1 cellular context compared by ENCODE assay signal in the genomic region with DNA sequence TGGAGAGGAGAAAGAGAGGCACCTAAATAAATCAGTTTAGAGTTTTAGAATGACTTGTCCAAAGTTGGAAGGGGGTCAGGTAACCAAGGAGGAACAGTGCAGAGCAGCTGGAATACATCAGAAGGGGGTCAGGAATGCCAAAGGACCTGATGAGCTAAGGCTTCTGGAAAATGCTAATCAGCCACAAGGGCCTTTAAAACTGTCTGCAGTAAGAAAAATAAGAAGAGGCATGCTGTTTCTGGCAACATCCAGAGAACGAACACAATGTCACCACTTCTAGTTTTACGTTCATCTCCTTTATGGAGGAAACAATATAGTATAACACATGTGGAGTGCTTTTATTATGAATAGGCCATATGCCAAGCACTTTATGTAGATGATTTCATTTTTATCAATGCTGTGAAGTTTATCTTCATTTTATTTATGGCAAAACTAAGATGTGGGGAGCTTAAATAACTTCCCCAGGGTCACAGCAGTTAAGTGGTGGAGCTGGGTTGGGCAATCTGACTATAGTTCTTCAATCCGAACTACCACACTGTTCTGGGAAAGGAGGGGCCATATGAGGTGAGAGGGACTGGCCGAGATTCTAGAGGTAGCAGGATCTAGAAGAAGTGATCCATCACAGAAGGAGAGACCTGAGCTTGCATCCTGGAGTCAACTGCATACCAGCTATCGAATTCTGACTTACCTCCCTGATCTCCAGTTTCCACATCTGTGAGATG.
TF ChIP-seq lines count a peak whose summit lies in the region.

No MANE protein-coding gene starts in this region.

TF ChIP-seq in SK-N-SH treated with all-trans-retinoic acid at 6 μM for 48 hours, 23 proteins besides CTCF, POLR2A, EP300 and RAD21 (continued from another document):
- TF ChIP-seq ARNTL (CRISPR knock-in tag; IDR thresholded peaks at IDR 0.05; ENCODE audit: borderline replicate concordance, low read depth) (no peak), ZNF8 (CRISPR knock-in tag; IDR thresholded peaks at IDR 0.05) (no peak), ZNF70 (CRISPR knock-in tag; IDR thresholded peaks at IDR 0.05) (no peak), ZC3H10 (CRISPR knock-in tag; IDR thresholded peaks at IDR 0.05) (no peak), CSDC2 (CRISPR knock-in tag; IDR thresholded peaks at IDR 0.05) (no peak), GLIS3 (CRISPR knock-in tag; IDR thresholded peaks at IDR 0.05) (no peak), ESRRG (CRISPR knock-in tag; IDR thresholded peaks at IDR 0.05) (no peak), ZFP3 (CRISPR knock-in tag; IDR thresholded peaks at IDR 0.05) (no peak), BACH2 (CRISPR knock-in tag; IDR thresholded peaks at IDR 0.05; ENCODE audit: borderline replicate concordance) (no peak)
- TF ChIP-seq, protein P1, sequence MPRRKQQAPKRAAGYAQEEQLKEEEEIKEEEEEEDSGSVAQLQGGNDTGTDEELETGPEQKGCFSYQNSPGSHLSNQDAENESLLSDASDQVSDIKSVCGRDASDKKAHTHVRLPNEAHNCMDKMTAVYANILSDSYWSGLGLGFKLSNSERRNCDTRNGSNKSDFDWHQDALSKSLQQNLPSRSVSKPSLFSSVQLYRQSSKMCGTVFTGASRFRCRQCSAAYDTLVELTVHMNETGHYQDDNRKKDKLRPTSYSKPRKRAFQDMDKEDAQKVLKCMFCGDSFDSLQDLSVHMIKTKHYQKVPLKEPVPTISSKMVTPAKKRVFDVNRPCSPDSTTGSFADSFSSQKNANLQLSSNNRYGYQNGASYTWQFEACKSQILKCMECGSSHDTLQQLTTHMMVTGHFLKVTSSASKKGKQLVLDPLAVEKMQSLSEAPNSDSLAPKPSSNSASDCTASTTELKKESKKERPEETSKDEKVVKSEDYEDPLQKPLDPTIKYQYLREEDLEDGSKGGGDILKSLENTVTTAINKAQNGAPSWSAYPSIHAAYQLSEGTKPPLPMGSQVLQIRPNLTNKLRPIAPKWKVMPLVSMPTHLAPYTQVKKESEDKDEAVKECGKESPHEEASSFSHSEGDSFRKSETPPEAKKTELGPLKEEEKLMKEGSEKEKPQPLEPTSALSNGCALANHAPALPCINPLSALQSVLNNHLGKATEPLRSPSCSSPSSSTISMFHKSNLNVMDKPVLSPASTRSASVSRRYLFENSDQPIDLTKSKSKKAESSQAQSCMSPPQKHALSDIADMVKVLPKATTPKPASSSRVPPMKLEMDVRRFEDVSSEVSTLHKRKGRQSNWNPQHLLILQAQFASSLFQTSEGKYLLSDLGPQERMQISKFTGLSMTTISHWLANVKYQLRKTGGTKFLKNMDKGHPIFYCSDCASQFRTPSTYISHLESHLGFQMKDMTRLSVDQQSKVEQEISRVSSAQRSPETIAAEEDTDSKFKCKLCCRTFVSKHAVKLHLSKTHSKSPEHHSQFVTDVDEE (CRISPR knock-in tag; IDR thresholded peaks at IDR 0.05), result no peak
- TF ChIP-seq, protein P2, sequence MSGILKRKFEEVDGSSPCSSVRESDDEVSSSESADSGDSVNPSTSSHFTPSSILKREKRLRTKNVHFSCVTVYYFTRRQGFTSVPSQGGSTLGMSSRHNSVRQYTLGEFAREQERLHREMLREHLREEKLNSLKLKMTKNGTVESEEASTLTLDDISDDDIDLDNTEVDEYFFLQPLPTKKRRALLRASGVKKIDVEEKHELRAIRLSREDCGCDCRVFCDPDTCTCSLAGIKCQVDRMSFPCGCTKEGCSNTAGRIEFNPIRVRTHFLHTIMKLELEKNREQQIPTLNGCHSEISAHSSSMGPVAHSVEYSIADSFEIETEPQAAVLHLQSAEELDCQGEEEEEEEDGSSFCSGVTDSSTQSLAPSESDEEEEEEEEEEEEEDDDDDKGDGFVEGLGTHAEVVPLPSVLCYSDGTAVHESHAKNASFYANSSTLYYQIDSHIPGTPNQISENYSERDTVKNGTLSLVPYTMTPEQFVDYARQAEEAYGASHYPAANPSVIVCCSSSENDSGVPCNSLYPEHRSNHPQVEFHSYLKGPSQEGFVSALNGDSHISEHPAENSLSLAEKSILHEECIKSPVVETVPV (CRISPR knock-in tag; IDR thresholded peaks at IDR 0.05), result no peak
TF ChIP-seq in SK-N-SH treated with all-trans-retinoic acid at 6 μM for 48 hours: peak in this region for 0.
